8 cellular contexts compared by ENCODE assay signal in genomic region chr1:32619701-32620485, GRCh38. TPM values are rescaled to one million over a fixed set of nuclear protein-coding genes. Genes with fewer than 3 reads are reported as not detected.
DNase-seq lines count a peak whose midpoint lies in the region; ATAC-seq and TF ChIP-seq lines count a peak whose summit lies in the region.

No MANE protein-coding gene starts in this region.

- H3K4me1 ChIP-seq in CD4-positive, alpha-beta memory T cell (ENCODE audit: insufficient read depth, low read length), result peaks cover 12% of the 10 kb centered on the region
- no peaks in the 10 kb centered on the region for H3K4me1 ChIP-seq in suprapubic skin

- H3K27ac ChIP-seq in CD4-positive, alpha-beta memory T cell (ENCODE audit: low read depth, low read length), result no peak overlapping the region
- H3K27ac ChIP-seq in suprapubic skin, result no peak overlapping the region

- DNase-seq in G401 (ENCODE audit: low spot score) (peak; percentile 19), fibroblast of mammary gland (ENCODE audit: low read depth) (peak; percentile 44), putamen (ENCODE audit: low spot score) (no peak), posterior vena cava (ENCODE audit: low spot score) (no peak), suprapubic skin (ENCODE audit: low spot score in 2 of 2) (no peak)
- DNase-seq in CD4-positive, alpha-beta memory T cell, result no peak

- 68% methylated on average over 5 of the region's 5 CpGs for WGBS in suprapubic skin

- CTCF ChIA-PET in CD4-positive, alpha-beta memory T cell (lab: Charles Lee; ENCODE audit: partially characterized antibody), result no interaction called here

- H3K9me3 Mint-ChIP-seq in CD4-positive, alpha-beta memory T cell, result no peaks in the 10 kb centered on the region

- ATAC-seq in GM19452 (IDR thresholded peaks at IDR 0.05; ENCODE audit: unreplicated experiment) (peak; percentile 63), HG03571 (IDR thresholded peaks at IDR 0.05; ENCODE audit: unreplicated experiment) (peak; percentile 75)

- no peak for TF ChIP-seq EP300 in suprapubic skin (IDR thresholded peaks at IDR 0.05)

- H3K27ac Mint-ChIP-seq in CD4-positive, alpha-beta memory T cell, result no peak overlapping the region

- H3K27me3 ChIP-seq in CD4-positive, alpha-beta memory T cell (ENCODE audit: insufficient read depth, low read length), result no peaks in the 10 kb centered on the region
- H3K27me3 ChIP-seq in suprapubic skin, result no peaks in the 10 kb centered on the region

- peaks cover 14 to 19% (median 16%) of the 10 kb centered on the region in 4 donors for H3K4me1 Mint-ChIP-seq in CD4-positive, alpha-beta memory T cell

- no peak for TF ChIP-seq POLR2A in suprapubic skin (IDR thresholded peaks at IDR 0.05)

- H3K27me3 Mint-ChIP-seq in CD4-positive, alpha-beta memory T cell, result no peaks in the 10 kb centered on the region

- intact Hi-C loops in CD4-positive, alpha-beta memory T cell (cut with micrococcal nuclease), result no loop called here
- intact Hi-C loops in posterior vena cava (cut with DNase I), result no loop called here

- H3K4me3 ChIP-seq in fibroblast of mammary gland (ENCODE audit: control insufficient read depth, low read depth, low read length), result no peak overlapping the region
- no peak overlapping the region for H3K4me3 ChIP-seq in CD4-positive, alpha-beta memory T cell (ENCODE audit: low read length in 2 of 2)
- no peak overlapping the region for H3K4me3 ChIP-seq in suprapubic skin

- POLR2A ChIA-PET in CD4-positive, alpha-beta memory T cell (lab: Charles Lee; ENCODE audit: partially characterized antibody), result no interaction called here

- TF ChIP-seq CTCF in fibroblast of mammary gland (conservative IDR thresholded peaks at IDR 0.05; ENCODE audit: control insufficient read depth, insufficient read depth, low read depth, low read length), result peak; percentile 24
- TF ChIP-seq CTCF in suprapubic skin (IDR thresholded peaks at IDR 0.05), result no peak

- H3K36me3 ChIP-seq in CD4-positive, alpha-beta memory T cell (ENCODE audit: insufficient read depth, low read length), result no peaks in the 10 kb centered on the region
- H3K36me3 ChIP-seq in suprapubic skin, result peaks cover 3% of the 10 kb centered on the region

- in situ Hi-C loops in G401 (cut with HindIII; ENCODE audit: low sequenced_read_pairs), result no loop called here

- H3K36me3 Mint-ChIP-seq in CD4-positive, alpha-beta memory T cell, result peaks cover 34 to 41% of the 10 kb centered on the region in 2 donors

- no peaks in the 10 kb centered on the region for H3K9me3 ChIP-seq in CD4-positive, alpha-beta memory T cell (ENCODE audit: control insufficient read depth in 1 of 2, low read length in 2 of 2)
- no peaks in the 10 kb centered on the region for H3K9me3 ChIP-seq in suprapubic skin

- no peak overlapping the region for H3K4me3 Mint-ChIP-seq in CD4-positive, alpha-beta memory T cell

RNA-seq across cellular contexts. Expression of gene ZBTB8OS, which starts 30.5 kb away (rescaled TPM):
- total RNA-seq in G401 (2014; rRNA removed; shearing (Covaris generic)), result 101 and 103 TPM in 2 replicates
- 10 to 100 TPM; 54.0 to 56.4 TPM for total RNA-seq in CD4-positive, alpha-beta memory T cell
- 10 to 100 TPM; 69.9 to 94.4 TPM for polyA plus RNA-seq in CD4-positive, alpha-beta memory T cell
- total RNA-seq in posterior vena cava, result 10 to 100 TPM; 31.7 to 37.8 TPM
- 10 to 100 TPM; 19.2 to 29.9 (median 24.0) TPM for total RNA-seq in suprapubic skin

RNA-seq across cellular contexts. Expression of gene RBBP4, which starts 31.1 kb away (rescaled TPM):
- total RNA-seq in G401 (2014; rRNA removed; shearing (Covaris generic)), result 211 and 289 TPM in 2 replicates
- total RNA-seq in CD4-positive, alpha-beta memory T cell, result 100 to 1,000 TPM; 185 to 186 TPM
- polyA plus RNA-seq in CD4-positive, alpha-beta memory T cell, result 100 to 1,000 TPM; 246 to 374 TPM
- total RNA-seq in posterior vena cava (100 to 1,000 TPM in 1 of 2 donors, 10 to 100 TPM in 1; 85.7 to 108 TPM), suprapubic skin (100 to 1,000 TPM in 1 of 4 donors, 10 to 100 TPM in 3; 80.5 to 121 (median 90.5) TPM)

Comparison
In these comparisons a context has a peak if more than half of its experiments do, and no peak if none do; other contexts are left out.
1. DNase-seq: peak in G401 (single experiment) and fibroblast of mammary gland (single experiment); none in putamen (single experiment), CD4-positive, alpha-beta memory T cell (0 of 5), posterior vena cava (single experiment) and suprapubic skin (0 of 2).